ENCODE assay signal across 9 cellular contexts in the genomic region with DNA sequence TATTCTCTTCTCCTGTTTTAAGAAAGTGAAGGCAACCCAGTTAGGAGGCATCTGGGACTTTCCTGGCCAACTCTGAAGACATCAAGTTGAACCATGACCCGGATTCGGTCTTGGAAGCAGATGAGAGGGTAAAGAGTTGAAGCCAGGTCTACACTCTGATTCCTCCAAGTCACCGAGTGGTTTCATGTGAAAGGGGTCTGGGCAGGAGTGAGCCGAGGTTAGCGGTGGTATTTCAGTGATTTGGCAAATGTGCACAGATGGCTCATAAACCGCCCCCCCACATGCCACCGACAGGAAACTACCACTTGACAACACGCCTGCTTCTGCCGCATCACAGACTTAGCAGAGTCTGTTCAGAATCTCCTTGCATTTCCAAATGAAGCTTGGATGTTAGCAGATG. TPM values are rescaled to one million over a fixed set of nuclear protein-coding genes. Genes with fewer than 3 reads are reported as not detected.
DNase-seq lines count a peak whose midpoint lies in the region; ATAC-seq and TF ChIP-seq lines count a peak whose summit lies in the region.
"Had no signal": no experiment of that assay in that cellular context is flagged by ENCODE, and none has a peak within 500 bp of the region (broad histone marks: within the 10 kb centered on the region; RNA-seq: fewer than 3 reads in every experiment).

No MANE protein-coding gene starts in this region.

- H3K9me3 ChIP-seq in A673 (ENCODE audit: low read depth, low read length, poor library complexity, severe bottlenecking) = no peaks in the 10 kb centered on the region

- H3K36me3 ChIP-seq in A673 (ENCODE audit: insufficient read depth, low read length, poor library complexity, severe bottlenecking) = no peaks in the 10 kb centered on the region

- H3K4me3 Mint-ChIP-seq in activated T-cell treated with anti-CD3 and anti-CD28 coated beads, Interleukin-2, amount 50 U/mL, for 72 hours = peak overlapping the region; percentile 72 to 78

- peaks cover 3 to 5% of the 10 kb centered on the region in 2 donors for H3K36me3 Mint-ChIP-seq in activated T-cell treated with anti-CD3 and anti-CD28 coated beads, Interleukin-2, amount 50 U/mL, for 72 hours (ENCODE audit: insufficient read depth in 2 of 2)

- no peak overlapping the region for H3K4me3 ChIP-seq in A673 (ENCODE audit: low read depth, low read length, poor library complexity, severe bottlenecking)

- H3K9me3 Mint-ChIP-seq in activated T-cell treated with anti-CD3 and anti-CD28 coated beads, Interleukin-2, amount 50 U/mL, for 72 hours = peaks cover 3 to 4% of the 10 kb centered on the region in 2 donors

- CTCF ChIA-PET in A673 (lab: Charles Lee) = no interaction called here

- H3K4me1 Mint-ChIP-seq in activated T-cell treated with anti-CD3 and anti-CD28 coated beads, Interleukin-2, amount 50 U/mL, for 72 hours (ENCODE audit: low read depth) = peaks cover 47% of the 10 kb centered on the region

- no peak for TF ChIP-seq CTCF in A673 (conservative IDR thresholded peaks at IDR 0.05; ENCODE audit: low read depth, low read length)

- POLR2A ChIA-PET in A673 (lab: Charles Lee; ENCODE audit: low non-redundant PET) = interaction anchor here (0.6 kb wide), 1 partner anchor 601 kb away, joined by 4 read pairs; no protein-coding TSS in a partner anchor

- peaks cover 26% of the 10 kb centered on the region for H3K4me1 ChIP-seq in A673 (ENCODE audit: insufficient read depth, low read length, poor library complexity, severe bottlenecking)

- BruUV-seq in A673 (replicated peaks; lab: Mats Ljungman, UMichigan) = no TSS peak

- DNase-seq in A673 (ENCODE audit: low spot score) = peak; percentile 88
- peak; percentile 93 for DNase-seq in NCI-H524 treated with DMSO at 0.1 percent for 48 hours (lab: John Stamatoyannopoulos, UW)
- peak; percentile 71 to 82 for DNase-seq in activated T-cell treated with anti-CD3 and anti-CD28 coated beads, Interleukin-2, amount 50 U/mL, for 72 hours
- DNase-seq in stimulated activated CD4-positive, alpha-beta T cell treated with anti-CD3 and anti-CD28 coated beads, Interleukin-1b, Interleukin-23, amount 100 ng/mL, for 48 hours = peak; percentile 66
- no peak for DNase-seq in head of caudate nucleus
- DNase-seq in SW480 (ENCODE audit: low spot score) = no peak

- H3K27me3 Mint-ChIP-seq in activated T-cell treated with anti-CD3 and anti-CD28 coated beads, Interleukin-2, amount 50 U/mL, for 72 hours (ENCODE audit: low read depth) = no peaks in the 10 kb centered on the region

- peak; percentile 67 for ATAC-seq in GM21825 (IDR thresholded peaks at IDR 0.05; ENCODE audit: unreplicated experiment)
- ATAC-seq in activated T-cell treated with anti-CD3 and anti-CD28 coated beads, Interleukin-2, amount 50 U/mL, for 72 hours (replicated peaks in 1 of 2) = peak; percentile 85 to 87
- no peak for ATAC-seq in HG03521 (IDR thresholded peaks at IDR 0.05; ENCODE audit: unreplicated experiment)

- peak overlapping the region; percentile 78 for H3K27ac Mint-ChIP-seq in activated T-cell treated with anti-CD3 and anti-CD28 coated beads, Interleukin-2, amount 50 U/mL, for 72 hours

- H3K27me3 ChIP-seq in A673 (replicated peaks; ENCODE audit: insufficient read depth, low read depth, low read length, poor library complexity) = no peaks in the 10 kb centered on the region

- intact Hi-C loops in A673 (cut with micrococcal nuclease; ENCODE audit: unreplicated experiment) (loop anchor here (5.0 kb wide), 1 partner anchor 65 kb away; no protein-coding TSS in a partner anchor), head of caudate nucleus (cut with DNase I) (no loop called here)

- H3K27ac ChIP-seq in A673 (ENCODE audit: low read depth, low read length, poor library complexity, severe bottlenecking) = peak overlapping the region; percentile 75

RNA-seq across cellular contexts. Expression of a gene that starts 11.3 kb away (rescaled TPM):
- total RNA-seq in A673 (2021) = 113 and 114 TPM in 2 replicates
- 10 to 100 TPM; 53.6 to 73.7 TPM for total RNA-seq in activated T-cell treated with anti-CD3 and anti-CD28 coated beads, Interleukin-2, amount 50 U/mL, for 72 hours

RNA-seq across cellular contexts. Expression of a gene that starts 15.8 kb away (rescaled TPM):
- not detected in 2 replicates for total RNA-seq in A673 (2021)
- total RNA-seq in activated T-cell treated with anti-CD3 and anti-CD28 coated beads, Interleukin-2, amount 50 U/mL, for 72 hours = not detected
- total RNA-seq: activated CD8-positive, alpha-beta memory T cell treated with anti-CD3 and anti-CD28 coated beads for 36 hours had no signal

RNA-seq across cellular contexts. Expression of a gene that starts 21.9 kb away (rescaled TPM):
- total RNA-seq in A673 (2021) = 12.1 and 14.3 TPM in 2 replicates
- total RNA-seq in activated T-cell treated with anti-CD3 and anti-CD28 coated beads, Interleukin-2, amount 50 U/mL, for 72 hours = 1 to 10 TPM; 6.5 to 8.2 TPM

RNA-seq across cellular contexts. Expression of a gene that starts 33.9 kb away (rescaled TPM):
- 4.5 TPM in 2 replicates for total RNA-seq in A673 (2021)
- total RNA-seq in activated T-cell treated with anti-CD3 and anti-CD28 coated beads, Interleukin-2, amount 50 U/mL, for 72 hours = 10 to 100 TPM in 1 of 2 donors, 1 to 10 TPM in 1; 6.3 to 13.0 TPM

RNA-seq across cellular contexts. Expression of a gene that starts 34.1 kb away (rescaled TPM):
- 48.1 and 48.5 TPM in 2 replicates for total RNA-seq in A673 (2021)
- 10 to 100 TPM; 37.1 to 37.3 TPM for total RNA-seq in activated T-cell treated with anti-CD3 and anti-CD28 coated beads, Interleukin-2, amount 50 U/mL, for 72 hours

Comparison
In these comparisons a context has a peak if more than half of its experiments do, and no peak if none do; other contexts are left out.
1. DNase-seq: peak in A673 (single experiment), NCI-H524 treated with DMSO at 0.1 percent for 48 hours (single experiment), activated T-cell treated with anti-CD3 and anti-CD28 coated beads, Interleukin-2, amount 50 U/mL, for 72 hours (2 of 2) and stimulated activated CD4-positive, alpha-beta T cell treated with anti-CD3 and anti-CD28 coated beads, Interleukin-1b, Interleukin-23, amount 100 ng/mL, for 48 hours (single experiment); none in head of caudate nucleus (0 of 42) and SW480 (single experiment).